In the genomic region with DNA sequence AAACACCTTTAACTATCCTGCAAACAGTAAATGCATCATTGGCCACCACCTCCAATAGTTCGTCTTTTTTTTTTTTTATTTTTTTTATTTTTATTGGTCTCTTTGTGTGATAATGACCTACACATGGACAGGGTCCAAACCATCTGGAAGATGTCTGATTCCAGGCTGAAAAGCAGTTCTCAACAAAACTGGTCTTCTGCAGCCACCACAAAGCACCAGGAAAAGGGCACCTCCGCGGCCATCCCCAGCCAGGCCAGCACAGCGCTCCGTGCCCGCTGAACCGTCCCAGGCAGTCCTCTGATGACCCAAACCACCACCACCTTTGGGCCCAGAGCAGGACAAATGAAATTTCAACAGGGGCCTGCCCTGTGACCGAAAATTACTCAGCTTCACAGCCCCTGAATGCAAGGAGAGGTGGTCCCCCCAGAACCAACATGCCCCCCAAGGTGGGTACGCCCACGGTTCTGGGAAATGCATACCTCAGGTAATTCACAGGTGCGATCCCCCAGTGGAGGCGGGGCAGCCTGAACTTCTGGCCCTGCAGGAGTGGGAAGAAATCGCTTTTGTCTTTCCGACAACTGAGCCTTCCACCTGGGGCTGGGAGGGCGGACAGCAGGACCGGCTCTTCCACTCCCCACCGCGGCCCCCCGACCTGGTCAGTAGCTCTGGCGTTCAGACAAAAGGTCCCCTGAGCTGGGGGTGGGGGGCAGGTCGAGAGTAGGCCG, we compare ENCODE assay signal across 8 cellular contexts. TPM values are rescaled to one million over a fixed set of nuclear protein-coding genes. Genes with fewer than 3 reads are reported as not detected.
DNase-seq lines count a peak whose midpoint lies in the region; ATAC-seq, FAIRE-seq and TF ChIP-seq lines count a peak whose summit lies in the region.

No MANE protein-coding gene starts in this region.

- peak overlapping the region; percentile 91 for H3K4me3 Mint-ChIP-seq in activated T-helper 17 cell treated with anti-CD3 and anti-CD28 coated beads, Interleukin-2, amount 50 U/mL, for 72 hours

- ATAC-seq in A549 (peak in 1 of 2 experiments; percentile 58; a peak in 3 of 6 replicates), right cardiac atrium (no peak), HG02884 (IDR thresholded peaks at IDR 0.05; ENCODE audit: unreplicated experiment) (no peak)
- no peak for ATAC-seq in activated T-helper 17 cell treated with anti-CD3 and anti-CD28 coated beads, Interleukin-2, amount 50 U/mL, for 72 hours (replicated peaks)

- intact Hi-C loops in right cardiac atrium (cut with DNase I), result loop anchor here (5.0 to 10.0 kb wide), 2 partner anchors 208 to 210 kb away; no protein-coding TSS in a partner anchor

- no peak for TF ChIP-seq EP300 in A549 (IDR thresholded peaks at IDR 0.05)

- 2% methylated on average over 15 of the region's 22 CpGs for WGBS in A549 (ENCODE audit: missing lambda C conversion rate)
- 12% methylated on average over 22 of the region's 22 CpGs for WGBS in right cardiac atrium

- POLR2A ChIA-PET in A549 (lab: Yijun Ruan, JAX), result interaction anchor here (1.0 to 2.2 kb wide), 5 partner anchors 73 to 520 kb away, joined by 6 to 10 read pairs (median 7); no protein-coding TSS in a partner anchor

- FAIRE-seq in A549 (lab: Jason Lieb, UNC), result no peak

- no peaks in the 10 kb centered on the region for H3K27me3 ChIP-seq in HAP-1 (ENCODE audit: low read depth)
- H3K27me3 ChIP-seq in right cardiac atrium (ENCODE audit: control insufficient read depth, insufficient read depth), result no peaks in the 10 kb centered on the region

- H3K4me1 ChIP-seq in A549, result peaks cover 42% of the 10 kb centered on the region
- peaks cover 9% of the 10 kb centered on the region for H3K4me1 ChIP-seq in HAP-1
- peaks cover 6% of the 10 kb centered on the region for H3K4me1 ChIP-seq in right cardiac atrium (ENCODE audit: control insufficient read depth, insufficient read depth, low read length)

- no peaks in the 10 kb centered on the region for H3K9me3 Mint-ChIP-seq in activated T-helper 17 cell treated with anti-CD3 and anti-CD28 coated beads, Interleukin-2, amount 50 U/mL, for 72 hours

- TF ChIP-seq POLR2A in A549 (IDR thresholded peaks at IDR 0.05; ENCODE audit: low read length), result no peak

- H3K36me3 ChIP-seq in HAP-1 (replicated peaks), result peaks cover 6% of the 10 kb centered on the region; the same call in 1 of the 2 replicates

- peaks cover 36% of the 10 kb centered on the region for H3K4me1 Mint-ChIP-seq in activated T-helper 17 cell treated with anti-CD3 and anti-CD28 coated beads, Interleukin-2, amount 50 U/mL, for 72 hours

- peak overlapping the region; percentile 89 for H3K27ac Mint-ChIP-seq in activated T-helper 17 cell treated with anti-CD3 and anti-CD28 coated beads, Interleukin-2, amount 50 U/mL, for 72 hours

- in situ Hi-C loops in HAP-1 (cut with MboI; ENCODE audit: low sequenced_read_pairs), result loop anchor here (5.0 kb wide), 2 partner anchors 208 to 358 kb away; no protein-coding TSS in a partner anchor

- no peak for TF ChIP-seq CTCF in A549 (IDR thresholded peaks at IDR 0.05)

- H3K27ac ChIP-seq in A549 (peak overlapping the region; percentile 92 to 99), right cardiac atrium (ENCODE audit: low read length) (no peak overlapping the region), skin epidermis (peak overlapping the region; percentile 50 to 98 (median 88))

- TF ChIP-seq RAD21 in A549 (conservative IDR thresholded peaks at IDR 0.05 in 1 of 2, IDR thresholded peaks at IDR 0.05 in 1 of 2), result no peak

- no peaks in the 10 kb centered on the region for H3K27me3 Mint-ChIP-seq in activated T-helper 17 cell treated with anti-CD3 and anti-CD28 coated beads, Interleukin-2, amount 50 U/mL, for 72 hours

- CTCF ChIA-PET in A549 (lab: Yijun Ruan, JAX), result interaction anchor here (0.7 to 2.8 kb wide), 14 partner anchors 31 to 637 kb away, joined by 3 to 18 read pairs (median 6); no protein-coding TSS in a partner anchor

- DNase-seq in A549 (ENCODE audit: low read depth in 1 of 2, low spot score in 1 of 2), result peak in 1 of 2 experiments; percentile 23
- peak in 1 of 2 experiments; percentile 33 for DNase-seq in HAP-1 (ENCODE audit: low spot score in 2 of 2)
- peak in 1 of 3 donors; percentile 48 for DNase-seq in right cardiac atrium
- no peak for DNase-seq in Kasumi-1 (lab: John Stamatoyannopoulos, UW)
- DNase-seq in SK-N-DZ (ENCODE audit: low spot score), result no peak

- peak overlapping the region; percentile 94 for H3K4me2 ChIP-seq in A549

- H3K4me3 ChIP-seq in A549 (peak overlapping the region; percentile 77), HAP-1 (peak overlapping the region; percentile 61), right cardiac atrium (ENCODE audit: low read length) (peak overlapping the region; percentile 61), skin epidermis (peak overlapping the region; percentile 53 to 83 (median 70))

- H3K9me3 ChIP-seq in A549 (no peaks in the 10 kb centered on the region), HAP-1 (no peaks in the 10 kb centered on the region), right cardiac atrium (ENCODE audit: control insufficient read depth, low read length) (no peaks in the 10 kb centered on the region)

- H3K36me3 Mint-ChIP-seq in activated T-helper 17 cell treated with anti-CD3 and anti-CD28 coated beads, Interleukin-2, amount 50 U/mL, for 72 hours (ENCODE audit: low read depth), result peaks cover 57% of the 10 kb centered on the region

TF ChIP-seq in A549, 52 proteins besides CTCF, POLR2A, EP300 and RAD21:
- TF ChIP-seq RFX5 (IDR thresholded peaks at IDR 0.05), result no peak
- TF ChIP-seq SMC3 (IDR thresholded peaks at IDR 0.05), result no peak
- TF ChIP-seq, protein P1, sequence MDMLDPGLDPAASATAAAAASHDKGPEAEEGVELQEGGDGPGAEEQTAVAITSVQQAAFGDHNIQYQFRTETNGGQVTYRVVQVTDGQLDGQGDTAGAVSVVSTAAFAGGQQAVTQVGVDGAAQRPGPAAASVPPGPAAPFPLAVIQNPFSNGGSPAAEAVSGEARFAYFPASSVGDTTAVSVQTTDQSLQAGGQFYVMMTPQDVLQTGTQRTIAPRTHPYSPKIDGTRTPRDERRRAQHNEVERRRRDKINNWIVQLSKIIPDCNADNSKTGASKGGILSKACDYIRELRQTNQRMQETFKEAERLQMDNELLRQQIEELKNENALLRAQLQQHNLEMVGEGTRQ (IDR thresholded peaks at IDR 0.05), result no peak
- no peak for TF ChIP-seq FOXS1 (CRISPR knock-in tag; IDR thresholded peaks at IDR 0.05)
- TF ChIP-seq TP53 (CRISPR knock-in tag; IDR thresholded peaks at IDR 0.05), result no peak
- TF ChIP-seq PHF8 (IDR thresholded peaks at IDR 0.05; ENCODE audit: borderline replicate concordance, low read depth), result no peak
- TF ChIP-seq ZFP36 (IDR thresholded peaks at IDR 0.05; ENCODE audit: borderline replicate concordance, partially characterized antibody), result no peak
TF ChIP-seq in A549: peak in this region for 0.

RNA-seq across cellular contexts. Expression of gene ARL4C, which starts 1.6 kb away (rescaled TPM):
- polyA plus RNA-seq in A549 (2011; rRNA removed) (64.5 and 70.4 TPM in 2 replicates), A549 (2017; fragmentation: RNase III; extraction: RNeasy Plus Mini Kit Qiagen cat#74134 plus additional on column Dnase treatment) (48.4 to 70.9 TPM (median 67.9 TPM) in 3 replicates), right cardiac atrium (1.2 TPM)
- 27.9 and 31.3 TPM in 2 replicates for polyA plus RNA-seq in A549 (2012; cell fraction: cytosol; rRNA removed)
- polyA plus RNA-seq in A549 (2012; cell fraction: nucleus; rRNA removed), result 20.0 and 21.9 TPM in 2 replicates
- 34.9 and 39.7 TPM in 2 replicates for polyA minus RNA-seq in A549 (2011; rRNA and poly(A)+ RNA removed)
- 100 to 1,000 TPM in 1 of 2 donors, 10 to 100 TPM in 1; 43.4 to 118 TPM for total RNA-seq in activated T-helper 17 cell treated with anti-CD3 and anti-CD28 coated beads, Interleukin-2, amount 50 U/mL, for 72 hours
- total RNA-seq in right cardiac atrium, result 1 to 10 TPM; 2.3 to 5.8 (median 4.4) TPM
- 4.3 and 4.4 TPM in 2 replicates for polyA plus RNA-seq in SK-N-DZ (2014; cell fraction: cytosol; rRNA removed)
- polyA plus RNA-seq in SK-N-DZ (2014; cell fraction: nucleus; rRNA removed), result 3.7 and 3.9 TPM in 2 replicates

Comparison
In these comparisons a context has a peak if more than half of its experiments do, and no peak if none do; other contexts are left out.
1. RNA of gene ARL4C, which starts 1.6 kb away (total RNA-seq): 43.4 to 118 TPM in activated T-helper 17 cell treated with anti-CD3 and anti-CD28 coated beads, Interleukin-2, amount 50 U/mL, for 72 hours; 2.3 to 5.8 TPM in right cardiac atrium; every median in the first group is over 4 times any median in the second.
2. Peak in every context shown above with its lines, with median percentiles within 50 percentile points of each other: H3K4me3 ChIP-seq.